ENCODE assay signal across 20 cellular contexts in the genomic region with DNA sequence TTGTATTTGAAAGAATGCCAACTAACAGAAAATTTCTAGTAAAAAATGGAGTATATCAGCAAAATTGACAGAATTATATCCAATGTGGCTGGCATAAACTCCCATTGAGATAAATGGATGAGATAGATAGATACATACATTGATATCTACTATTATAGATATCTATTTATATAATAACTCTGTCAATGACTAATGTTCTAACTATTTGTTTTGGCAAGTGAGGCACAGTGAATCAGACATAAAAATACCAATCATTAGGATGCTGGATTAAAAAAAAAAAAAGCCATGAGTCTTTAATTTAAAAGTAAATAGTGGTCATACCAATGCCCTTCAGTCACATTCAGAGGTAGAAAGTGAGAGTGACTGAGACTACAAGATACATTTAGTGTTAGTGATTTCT. TPM values are rescaled to one million over a fixed set of nuclear protein-coding genes. Genes with fewer than 3 reads are reported as not detected.
DNase-seq lines count a peak whose midpoint lies in the region; ATAC-seq and TF ChIP-seq lines count a peak whose summit lies in the region.
"Had no signal": no experiment of that assay in that cellular context is flagged by ENCODE, and none has a peak within 500 bp of the region (broad histone marks: within the 10 kb centered on the region; RNA-seq: fewer than 3 reads in every experiment).

No MANE protein-coding gene starts in this region.

- H3K4me3 ChIP-seq in ACC112 (ENCODE audit: low read depth, low read length) (peak overlapping the region; percentile 43; the same call in 1 of the 2 replicates), astrocyte of the spinal cord (ENCODE audit: low read depth, low read length) (no peak overlapping the region)
- H3K4me3 ChIP-seq: esophagus squamous epithelium, lung, neural progenitor cell, sigmoid colon, uterus had no signal

- H3K4me1 ChIP-seq in ACC112 (ENCODE audit: control insufficient read depth, insufficient read depth, low read length, unreplicated experiment): peaks cover 42% of the 10 kb centered on the region
- peaks cover 28% of the 10 kb centered on the region for H3K4me1 ChIP-seq in foreskin keratinocyte
- H3K4me1 ChIP-seq: esophagus squamous epithelium, neural progenitor cell, sigmoid colon, uterus had no signal

- in situ Hi-C loops in astrocyte of the spinal cord (cut with HindIII; ENCODE audit: low sequenced_read_pairs): no loop called here

- H2AFZ ChIP-seq in ACC112 (ENCODE audit: low read length, unreplicated experiment): peak overlapping the region; percentile 24
- H2AFZ ChIP-seq: neural progenitor cell had no signal

- DNase-seq in HS-27A (ENCODE audit: low read depth) (peak; percentile 72), astrocyte of the spinal cord (ENCODE audit: low read depth, low spot score) (peak; percentile 72), foreskin keratinocyte (peak; percentile 59 to 77), COLO668 (lab: John Stamatoyannopoulos, UW; ENCODE audit: unreplicated experiment) (no peak)
- DNase-seq: activated CD4-positive, CD25-positive, alpha-beta regulatory T cell treated with anti-CD3 and anti-CD28 coated beads, Interleukin-2, amount 50 U/mL, for 72 hours; activated naive CD4-positive, alpha-beta T cell treated with anti-CD3 and anti-CD28 coated beads, Interleukin-2, amount 50 U/mL, for 16 hours; DMS 273 treated with DMSO at 0.1 percent for 48 hours; esophagus squamous epithelium; NCI-H1930; NCI-H526; sigmoid colon; stimulated activated naive B cell treated with anti-CD40 and anti-IgM and Interleukin-4, amounts not matched to agents 10 μg/mL and 1 μg/mL and 100 μg/mL, for 72 hours; uterus had no signal

- no peak for TF ChIP-seq CTCF in astrocyte of the spinal cord (IDR thresholded peaks at IDR 0.05; ENCODE audit: low read depth, low read length)
- no peak for TF ChIP-seq CTCF in foreskin keratinocyte (conservative IDR thresholded peaks at IDR 0.05)

- H3K27ac ChIP-seq in ACC112 (ENCODE audit: low read depth, low read length) (peak overlapping the region; percentile 73), foreskin keratinocyte (no peak overlapping the region)
- H3K27ac ChIP-seq: esophagus squamous epithelium, neural progenitor cell, sigmoid colon, uterus had no signal

- no peaks in the 10 kb centered on the region for H3K27me3 ChIP-seq in ACC112 (ENCODE audit: insufficient read depth, low read length)
- no peaks in the 10 kb centered on the region for H3K27me3 ChIP-seq in foreskin keratinocyte
- H3K27me3 ChIP-seq: neural progenitor cell, sigmoid colon, uterus had no signal

- peak; percentile 68 for ATAC-seq in foreskin keratinocyte
- ATAC-seq in GM18519 (IDR thresholded peaks at IDR 0.05; ENCODE audit: low FRiP score, unreplicated experiment): no peak
- no peak for ATAC-seq in GM19023 (IDR thresholded peaks at IDR 0.05; ENCODE audit: unreplicated experiment)
- no peak for ATAC-seq in HG03097 (IDR thresholded peaks at IDR 0.05; ENCODE audit: low FRiP score, unreplicated experiment)
- ATAC-seq: stimulated activated naive B cell treated with anti-CD40 and anti-IgM and Interleukin-4, amounts not matched to agents 10 μg/mL and 1 μg/mL and 100 μg/mL, for 72 hours had no signal

- no peaks in the 10 kb centered on the region for H3K79me2 ChIP-seq in ACC112 (ENCODE audit: control insufficient read depth, insufficient read depth, low read length, unreplicated experiment)

- no peaks in the 10 kb centered on the region for H3K36me3 ChIP-seq in ACC112 (ENCODE audit: insufficient read depth, low read length)
- H3K36me3 ChIP-seq: esophagus squamous epithelium, neural progenitor cell, sigmoid colon, uterus had no signal

RNA-seq across cellular contexts. Expression of a gene that starts 33.7 kb away (rescaled TPM):
- 1.1 and 1.3 TPM in 2 replicates for total RNA-seq in foreskin keratinocyte
- polyA plus RNA-seq in foreskin keratinocyte: 0.59 and 0.62 TPM in 2 replicates

RNA-seq across cellular contexts. Expression of a gene that starts 56.0 kb away (rescaled TPM):
- 0.14 and 0.41 TPM in 2 replicates for total RNA-seq in foreskin keratinocyte
- polyA plus RNA-seq in foreskin keratinocyte: 0.19 and 0.20 TPM in 2 replicates
- total RNA-seq: H1 had no signal
